ENCODE assay signal across 11 cellular contexts in genomic region chr12:47833591-47834012, GRCh38. TPM values are rescaled to one million over a fixed set of nuclear protein-coding genes. Genes with fewer than 3 reads are reported as not detected.
DNase-seq lines count a peak whose midpoint lies in the region; ATAC-seq and TF ChIP-seq lines count a peak whose summit lies in the region.
"Had no signal": no experiment of that assay in that cellular context is flagged by ENCODE, and none has a peak within 500 bp of the region (broad histone marks: within the 10 kb centered on the region; RNA-seq: fewer than 3 reads in every experiment).

No MANE protein-coding gene starts in this region.

- no peak for DNase-seq in CD8-positive, alpha-beta T cell
- DNase-seq in Karpas-422 (no peak), HEK293T (ENCODE audit: extremely low spot score) (no peak), HK-2 (ENCODE audit: unreplicated experiment) (no peak), mesenteric fat pad (ENCODE audit: low spot score) (no peak)
- DNase-seq in activated naive CD4-positive, alpha-beta T cell treated with anti-CD3 and anti-CD28 coated beads, Interleukin-2, amount 50 U/mL, for 72 hours (ENCODE audit: low spot score in 2 of 2), result no peak
- DNase-seq in natural killer cell treated with Interleukin-12 subunit alpha and Interleukin-12 subunit beta and Interleukin-15 and Interleukin-18, amount 100 ng/mL, for 72 hours (ENCODE audit: low spot score), result no peak
- DNase-seq: NCI-H2171, WERI-Rb-1 had no signal

- H3K27me3 ChIP-seq in CD8-positive, alpha-beta T cell (ENCODE audit: insufficient read depth, low read length), result no peaks in the 10 kb centered on the region
- H3K27me3 ChIP-seq in Karpas-422 (ENCODE audit: low read length), result no peaks in the 10 kb centered on the region
- H3K27me3 ChIP-seq: gastroesophageal sphincter had no signal

- no peaks in the 10 kb centered on the region for H4K20me1 ChIP-seq in Karpas-422 (ENCODE audit: insufficient read depth, low read depth, low read length)

- no peak for ATAC-seq in CD8-positive, alpha-beta T cell
- ATAC-seq in activated naive CD4-positive, alpha-beta T cell treated with anti-CD3 and anti-CD28 coated beads, Interleukin-2, amount 50 U/mL, for 72 hours, result no peak
- no peak for ATAC-seq in natural killer cell treated with Interleukin-12 subunit alpha and Interleukin-12 subunit beta and Interleukin-15 and Interleukin-18, amount 100 ng/mL, for 72 hours
- ATAC-seq: gastroesophageal sphincter had no signal

- peak overlapping the region; percentile 98 for H3K4me2 ChIP-seq in Karpas-422 (ENCODE audit: low read depth, low read length, poor library complexity, severe bottlenecking)

- CTCF ChIA-PET in CD8-positive, alpha-beta T cell (lab: Charles Lee), result interaction anchor here (0.7 to 22.7 kb wide), 9 partner anchors 9 to 121 kb away, joined by 3 to 728 read pairs (median 128); partner anchors contain the start of genes HDAC7 and SLC48A1
- CTCF ChIA-PET in HEK293T (lab: Yijun Ruan, JAX), result interaction anchor here (0.6 to 2.4 kb wide), 4 partner anchors 15 to 67 kb away, joined by 3 to 10 read pairs (median 4); no protein-coding TSS in a partner anchor

- no peaks in the 10 kb centered on the region for H3K9me3 Mint-ChIP-seq in CD8-positive, alpha-beta T cell
- H3K9me3 Mint-ChIP-seq in activated naive CD4-positive, alpha-beta T cell treated with anti-CD3 and anti-CD28 coated beads, Interleukin-2, amount 50 U/mL, for 72 hours, result no peaks in the 10 kb centered on the region
- H3K9me3 Mint-ChIP-seq in natural killer cell treated with Interleukin-12 subunit alpha and Interleukin-12 subunit beta and Interleukin-15 and Interleukin-18, amount 100 ng/mL, for 72 hours, result no peaks in the 10 kb centered on the region
- H3K9me3 Mint-ChIP-seq: CD14-positive monocyte had no signal

- H3K36me3 ChIP-seq in CD8-positive, alpha-beta T cell (ENCODE audit: insufficient read depth, low read length), result no peaks in the 10 kb centered on the region
- H3K36me3 ChIP-seq in Karpas-422 (ENCODE audit: insufficient read depth, low read length), result no peaks in the 10 kb centered on the region
- H3K36me3 ChIP-seq: gastroesophageal sphincter, WERI-Rb-1 had no signal

- H3K9ac ChIP-seq in Karpas-422 (ENCODE audit: low read length), result peak overlapping the region; percentile 92

- H3K79me2 ChIP-seq in Karpas-422 (ENCODE audit: low read length), result no peaks in the 10 kb centered on the region

- peaks cover 84% of the 10 kb centered on the region for H3K4me1 Mint-ChIP-seq in CD8-positive, alpha-beta T cell (ENCODE audit: low read depth)
- peaks cover 50 to 62% of the 10 kb centered on the region in 2 donors for H3K4me1 Mint-ChIP-seq in natural killer cell treated with Interleukin-12 subunit alpha and Interleukin-12 subunit beta and Interleukin-15 and Interleukin-18, amount 100 ng/mL, for 72 hours (ENCODE audit: low read depth in 2 of 2)

- no peaks in the 10 kb centered on the region for H3K9me3 ChIP-seq in CD8-positive, alpha-beta T cell (ENCODE audit: low read length)
- no peaks in the 10 kb centered on the region for H3K9me3 ChIP-seq in Karpas-422 (ENCODE audit: low read length)
- H3K9me3 ChIP-seq: gastroesophageal sphincter had no signal

- peak overlapping the region; percentile 70 for H3K4me3 Mint-ChIP-seq in CD8-positive, alpha-beta T cell
- H3K4me3 Mint-ChIP-seq in natural killer cell treated with Interleukin-12 subunit alpha and Interleukin-12 subunit beta and Interleukin-15 and Interleukin-18, amount 100 ng/mL, for 72 hours, result peak overlapping the region; percentile 44

- H3K4me3 ChIP-seq in CD8-positive, alpha-beta T cell (ENCODE audit: low read depth, low read length), result no peak overlapping the region
- peak overlapping the region; percentile 72; the same call in 1 of the 2 replicates for H3K4me3 ChIP-seq in Karpas-422 (ENCODE audit: low read length)
- H3K4me3 ChIP-seq: gastroesophageal sphincter had no signal

- H2AFZ ChIP-seq in Karpas-422 (ENCODE audit: low read length), result no peak overlapping the region

- peaks cover 88% of the 10 kb centered on the region for H3K4me1 ChIP-seq in CD8-positive, alpha-beta T cell (ENCODE audit: insufficient read depth, low read length)
- H3K4me1 ChIP-seq in Karpas-422 (ENCODE audit: low read length), result peaks cover 79% of the 10 kb centered on the region

- POLR2A ChIA-PET in CD8-positive, alpha-beta T cell (lab: Charles Lee), result interaction anchor here (0.7 to 9.3 kb wide), 14 partner anchors 8 to 93 kb away, joined by 3 to 87 read pairs (median 6); partner anchors contain the start of genes HDAC7, SLC48A1 and VDR
- POLR2A ChIA-PET in HEK293T (lab: Yijun Ruan, JAX), result interaction anchor here (1.1 to 2.8 kb wide), 3 partner anchors 13 to 20 kb away, joined by 3 to 9 read pairs (median 5); partner anchors contain the start of gene HDAC7

- intact Hi-C loops in CD8-positive, alpha-beta T cell (cut with DNase I, micrococcal nuclease), result loop anchor here (1.0 to 2.0 kb wide), 2 partner anchors 13 to 20 kb away; no protein-coding TSS in a partner anchor

- peak overlapping the region; percentile 92 for H3K27ac Mint-ChIP-seq in CD8-positive, alpha-beta T cell
- peak overlapping the region; percentile 90 to 93 for H3K27ac Mint-ChIP-seq in activated naive CD4-positive, alpha-beta T cell treated with anti-CD3 and anti-CD28 coated beads, Interleukin-2, amount 50 U/mL, for 72 hours
- peak overlapping the region; percentile 58 to 83 for H3K27ac Mint-ChIP-seq in natural killer cell treated with Interleukin-12 subunit alpha and Interleukin-12 subunit beta and Interleukin-15 and Interleukin-18, amount 100 ng/mL, for 72 hours

- H3K9me2 ChIP-seq in Karpas-422 (replicated peaks; ENCODE audit: insufficient read depth, low read length), result no peaks in the 10 kb centered on the region

- H3K36me3 Mint-ChIP-seq in CD8-positive, alpha-beta T cell, result no peaks in the 10 kb centered on the region
- H3K36me3 Mint-ChIP-seq in activated naive CD4-positive, alpha-beta T cell treated with anti-CD3 and anti-CD28 coated beads, Interleukin-2, amount 50 U/mL, for 72 hours, result peaks cover 0 to 7% of the 10 kb centered on the region in 2 donors
- no peaks in the 10 kb centered on the region for H3K36me3 Mint-ChIP-seq in natural killer cell treated with Interleukin-12 subunit alpha and Interleukin-12 subunit beta and Interleukin-15 and Interleukin-18, amount 100 ng/mL, for 72 hours
- H3K36me3 Mint-ChIP-seq: CD14-positive monocyte had no signal

- no peak overlapping the region for H3K27ac ChIP-seq in CD8-positive, alpha-beta T cell (ENCODE audit: low read depth, low read length)
- H3K27ac ChIP-seq in Karpas-422 (ENCODE audit: low read length), result peak overlapping the region; percentile 99
- H3K27ac ChIP-seq: gastroesophageal sphincter, WERI-Rb-1 had no signal

- no peaks in the 10 kb centered on the region for H3K27me3 Mint-ChIP-seq in CD8-positive, alpha-beta T cell (ENCODE audit: low read depth)
- no peaks in the 10 kb centered on the region for H3K27me3 Mint-ChIP-seq in natural killer cell treated with Interleukin-12 subunit alpha and Interleukin-12 subunit beta and Interleukin-15 and Interleukin-18, amount 100 ng/mL, for 72 hours

- no peak for TF ChIP-seq CTCF in CD8-positive, alpha-beta T cell (IDR thresholded peaks at IDR 0.05)

TF ChIP-seq in HEK293T, 16 proteins besides CTCF, POLR2A, EP300 and RAD21:
- TF ChIP-seq FOXM1 (IDR thresholded peaks at IDR 0.05; ENCODE audit: borderline replicate concordance), result no peak
- TF ChIP-seq SP1 (IDR thresholded peaks at IDR 0.05), result no peak
- TF ChIP-seq NFRKB (IDR thresholded peaks at IDR 0.05), result no peak
- no peak for TF ChIP-seq L3MBTL2 (conservative IDR thresholded peaks at IDR 0.05)
- TF ChIP-seq ARNT (IDR thresholded peaks at IDR 0.05), result no peak
- TF ChIP-seq TARDBP (IDR thresholded peaks at IDR 0.05), result no peak
- no peak for TF ChIP-seq BHLHE40 (IDR thresholded peaks at IDR 0.05; ENCODE audit: borderline replicate concordance)
- no peak for TF ChIP-seq SUZ12 (IDR thresholded peaks at IDR 0.05)
- TF ChIP-seq FOXK2 (IDR thresholded peaks at IDR 0.05), result no peak
- TF ChIP-seq LEF1 (IDR thresholded peaks at IDR 0.05; ENCODE audit: borderline replicate concordance), result no peak
- no peak for TF ChIP-seq ELF4 (IDR thresholded peaks at IDR 0.05)
- TF ChIP-seq ZNF384 (IDR thresholded peaks at IDR 0.05), result no peak
- TF ChIP-seq PKNOX1 (IDR thresholded peaks at IDR 0.05), result no peak
- no peak for TF ChIP-seq FOXA1 (IDR thresholded peaks at IDR 0.05)
- no peak for TF ChIP-seq HDGF (IDR thresholded peaks at IDR 0.05; ENCODE audit: borderline replicate concordance)
- TF ChIP-seq CTBP1 (IDR thresholded peaks at IDR 0.05; ENCODE audit: borderline replicate concordance), result no peak

RNA-seq across cellular contexts. Expression of gene HDAC7, which starts 13.9 kb away (rescaled TPM):
- 10 to 100 TPM; 87.3 to 91.4 TPM for total RNA-seq in CD8-positive, alpha-beta T cell
- 36.2 and 54.8 TPM in 2 replicates for total RNA-seq in Karpas-422 (2014; rRNA removed; shearing (Covaris generic); ENCODE audit: low replicate concordance)
- 100 to 1,000 TPM; 285 to 334 TPM for total RNA-seq in activated naive CD4-positive, alpha-beta T cell treated with anti-CD3 and anti-CD28 coated beads, Interleukin-2, amount 50 U/mL, for 72 hours
- 100 to 1,000 TPM; 127 to 176 TPM for total RNA-seq in natural killer cell treated with Interleukin-12 subunit alpha and Interleukin-12 subunit beta and Interleukin-15 and Interleukin-18, amount 100 ng/mL, for 72 hours
- total RNA-seq in mesenteric fat pad, result 105 TPM
